1 cellular context compared by ENCODE assay signal in the genomic region with DNA sequence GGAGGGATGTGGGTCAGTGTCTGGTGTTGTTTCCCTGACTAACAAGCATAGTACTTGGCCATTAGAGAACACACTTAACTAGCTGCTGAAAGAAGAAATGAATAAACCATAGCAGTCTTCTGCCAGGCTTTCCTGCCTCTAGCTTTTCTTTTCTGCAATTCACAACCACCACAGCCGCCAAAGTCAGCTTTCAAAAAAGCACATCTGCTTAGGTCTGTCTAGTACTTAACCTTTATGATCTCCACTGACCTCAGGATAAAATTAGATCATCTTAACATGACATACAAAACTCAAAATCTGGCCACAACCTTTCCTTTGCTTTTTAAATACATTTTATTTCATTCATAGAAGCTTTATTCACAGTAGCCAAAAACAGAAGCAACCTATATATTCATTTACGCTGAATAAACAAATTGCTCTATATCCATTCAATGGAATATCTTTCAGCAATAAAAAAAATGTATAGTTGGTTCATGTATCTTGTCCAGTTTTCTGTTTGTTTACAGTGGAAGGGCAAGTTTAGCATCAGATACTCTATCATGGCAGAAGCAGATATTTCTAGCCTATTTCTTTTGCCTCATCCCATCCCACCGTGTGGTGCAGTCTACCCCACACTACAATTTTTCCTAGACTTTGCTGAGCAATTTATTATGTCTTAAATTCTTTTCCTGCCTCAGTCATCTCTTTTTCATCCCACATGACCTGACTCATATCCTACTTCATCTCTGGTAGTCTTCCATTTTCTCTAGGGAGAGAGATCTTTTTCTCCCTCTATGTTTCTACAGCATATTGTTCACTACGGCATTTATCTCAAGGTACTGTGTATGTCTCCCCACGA.
A peak's percentile ranks its signal among the peaks of the same experiment; 100 is the strongest.
TF ChIP-seq lines count a peak whose summit lies in the region.

No MANE protein-coding gene starts in this region.

TF ChIP-seq in A549, 52 proteins besides CTCF, POLR2A, EP300 and RAD21:
- TF ChIP-seq MAFK (IDR thresholded peaks at IDR 0.05; ENCODE audit: partially characterized antibody) (peak; percentile 2), JUN (IDR thresholded peaks at IDR 0.05) (no peak)
